In genomic region chr5:34915139-34915855, GRCh38 we compare ENCODE assay signal across 8 cellular contexts. TPM values are rescaled to one million over a fixed set of nuclear protein-coding genes. Genes with fewer than 3 reads are reported as not detected.
DNase-seq lines count a peak whose midpoint lies in the region; ATAC-seq, FAIRE-seq and TF ChIP-seq lines count a peak whose summit lies in the region.

Gene BRIX1, plus strand, starts transcription at chr5:34915711. Its CDS starts 28 bp downstream, at chr5:34915739.
Gene RAD1, minus strand, starts transcription at chr5:34915504. Its CDS starts 612 bp downstream, at chr5:34914892.

- no peak within 1 kb of the TSS for H3K27ac Mint-ChIP-seq in Caco-2 (ENCODE audit: unreplicated experiment)
- H3K27ac Mint-ChIP-seq in effector memory CD8-positive, alpha-beta T cell: no peak within 1 kb of the TSS

- FAIRE-seq in HTR-8/SVneo (lab: Jason Lieb, UNC): peak; percentile 96

- H3K4me3 ChIP-seq in Caco-2 (ENCODE audit: low read depth, low read length): peak within 1 kb of the TSS; percentile 75

- CTCF ChIA-PET in Caco-2 (lab: Charles Lee): interaction anchor here (0.5 to 3.8 kb wide), 5 partner anchors 14 to 441 kb away, joined by 3 to 31 read pairs (median 5); partner anchors contain the start of gene DNAJC21
- CTCF ChIA-PET in activated CD8-positive, alpha-beta memory T cell treated with anti-CD3 and anti-CD28 coated beads for 36 hours (lab: Charles Lee): interaction anchor here (1.0 to 1.9 kb wide), 3 partner anchors 9 to 17 kb away, joined by 3 to 15 read pairs (median 4); partner anchors contain the start of gene DNAJC21

- H3K9me3 ChIP-seq in Caco-2: no peaks in the 10 kb centered on the region

- no peaks in the 10 kb centered on the region for H3K27me3 ChIP-seq in Caco-2 (replicated peaks; ENCODE audit: control insufficient read depth, insufficient read depth, low read length)

- BruUV-seq in Caco-2 (replicated peaks; lab: Mats Ljungman, UMichigan): no TSS peak

- H3K36me3 ChIP-seq in Caco-2 (ENCODE audit: control insufficient read depth, insufficient read depth, low read length): peaks cover 4% of the 10 kb centered on the region; the same call in 1 of the 2 replicates

- peaks cover 14% of the 10 kb centered on the region; the same call in 1 of the 2 replicates for H3K4me1 ChIP-seq in Caco-2

- TF ChIP-seq CTCF in Caco-2 (IDR thresholded peaks at IDR 0.05; ENCODE audit: insufficient read depth in 1 of 2, low read depth in 1 of 2, low read length in 1 of 2, severe bottlenecking in 1 of 2, unreplicated experiment in 1 of 2): peak in 1 of 2 experiments; percentile 35

- peaks cover 15% of the 10 kb centered on the region for H3K4me1 Mint-ChIP-seq in Caco-2 (ENCODE audit: low read depth, unreplicated experiment)
- H3K4me1 Mint-ChIP-seq in effector memory CD8-positive, alpha-beta T cell (ENCODE audit: low read depth in 2 of 2): peaks cover 24 to 31% of the 10 kb centered on the region in 2 donors

- no peak within 1 kb of the TSS for H3K4me3 Mint-ChIP-seq in Caco-2 (ENCODE audit: unreplicated experiment)
- no peak within 1 kb of the TSS for H3K4me3 Mint-ChIP-seq in effector memory CD8-positive, alpha-beta T cell

- H3K9me3 Mint-ChIP-seq in Caco-2 (ENCODE audit: unreplicated experiment): no peaks in the 10 kb centered on the region
- H3K9me3 Mint-ChIP-seq in effector memory CD8-positive, alpha-beta T cell: no peaks in the 10 kb centered on the region

- peak; percentile 98 for ATAC-seq in GM21381 (IDR thresholded peaks at IDR 0.05; ENCODE audit: unreplicated experiment)
- ATAC-seq in effector memory CD8-positive, alpha-beta T cell (replicated peaks): peak; percentile 96

- H3K36me3 Mint-ChIP-seq in Caco-2 (ENCODE audit: insufficient read depth, unreplicated experiment): peaks cover 48% of the 10 kb centered on the region
- peaks cover 45% of the 10 kb centered on the region for H3K36me3 Mint-ChIP-seq in effector memory CD8-positive, alpha-beta T cell (ENCODE audit: insufficient read depth)

- no peaks in the 10 kb centered on the region for H3K27me3 Mint-ChIP-seq in Caco-2 (ENCODE audit: insufficient read depth, unreplicated experiment)
- no peaks in the 10 kb centered on the region for H3K27me3 Mint-ChIP-seq in effector memory CD8-positive, alpha-beta T cell

- DNase-seq in Caco-2 (peak; percentile 97), HTR-8/SVneo (ENCODE audit: insufficient read length, low spot score) (peak; percentile 96), NOMO-1 treated with DMSO at 0.1 percent for 48 hours (lab: John Stamatoyannopoulos, UW; ENCODE audit: unreplicated experiment) (peak; percentile 100), medulla oblongata (ENCODE audit: extremely low spot score) (peak; percentile 98)
- peak; percentile 89 to 91 (median 91) for DNase-seq in effector memory CD8-positive, alpha-beta T cell
- DNase-seq in stimulated activated CD8-positive, alpha-beta memory T cell treated with anti-CD3 and anti-CD28 coated beads, Interleukin-12 subunit alpha, Interleukin-12 subunit beta, amount 100 ng/mL, for 1 hour (ENCODE audit: low read depth): peak; percentile 86

- POLR2A ChIA-PET in Caco-2 (lab: Charles Lee): interaction anchor here (0.6 to 2.6 kb wide), 10 partner anchors 14 to 564 kb away, joined by 3 to 60 read pairs (median 3); partner anchors contain the start of genes DNAJC21, RAI14 and TTC23L
- POLR2A ChIA-PET in activated CD8-positive, alpha-beta memory T cell treated with anti-CD3 and anti-CD28 coated beads for 36 hours (lab: Charles Lee): interaction anchor here (0.5 to 5.1 kb wide), 4 partner anchors 8 to 556 kb away, joined by 3 to 73 read pairs (median 6); partner anchors contain the start of gene DNAJC21

- intact Hi-C loops in Caco-2 (cut with micrococcal nuclease; ENCODE audit: unreplicated experiment): loop anchor here (2.0 kb wide), 2 partner anchors 14 to 910 kb away; partner anchors contain the start of gene DNAJC21

RNA-seq across cellular contexts. Expression of gene BRIX1, which starts in this region (rescaled TPM):
- total RNA-seq in Caco-2 (2022): 56.5 and 61.1 TPM in 2 replicates
- total RNA-seq in activated CD8-positive, alpha-beta memory T cell treated with anti-CD3 and anti-CD28 coated beads for 36 hours: 100 to 1,000 TPM; 106 to 111 TPM

RNA-seq across cellular contexts. Expression of gene RAD1, which starts in this region (rescaled TPM):
- total RNA-seq in Caco-2 (2022): 29.1 and 34.4 TPM in 2 replicates
- total RNA-seq in activated CD8-positive, alpha-beta memory T cell treated with anti-CD3 and anti-CD28 coated beads for 36 hours: 10 to 100 TPM; 48.2 to 49.0 TPM

Comparison
In these comparisons a context has a peak if more than half of its experiments do, and no peak if none do; other contexts are left out.
1. Peak in every context shown above with its lines: DNase-seq, ATAC-seq and H3K4me3 ChIP-seq.